ENCODE assay signal across 20 cellular contexts in the genomic region with DNA sequence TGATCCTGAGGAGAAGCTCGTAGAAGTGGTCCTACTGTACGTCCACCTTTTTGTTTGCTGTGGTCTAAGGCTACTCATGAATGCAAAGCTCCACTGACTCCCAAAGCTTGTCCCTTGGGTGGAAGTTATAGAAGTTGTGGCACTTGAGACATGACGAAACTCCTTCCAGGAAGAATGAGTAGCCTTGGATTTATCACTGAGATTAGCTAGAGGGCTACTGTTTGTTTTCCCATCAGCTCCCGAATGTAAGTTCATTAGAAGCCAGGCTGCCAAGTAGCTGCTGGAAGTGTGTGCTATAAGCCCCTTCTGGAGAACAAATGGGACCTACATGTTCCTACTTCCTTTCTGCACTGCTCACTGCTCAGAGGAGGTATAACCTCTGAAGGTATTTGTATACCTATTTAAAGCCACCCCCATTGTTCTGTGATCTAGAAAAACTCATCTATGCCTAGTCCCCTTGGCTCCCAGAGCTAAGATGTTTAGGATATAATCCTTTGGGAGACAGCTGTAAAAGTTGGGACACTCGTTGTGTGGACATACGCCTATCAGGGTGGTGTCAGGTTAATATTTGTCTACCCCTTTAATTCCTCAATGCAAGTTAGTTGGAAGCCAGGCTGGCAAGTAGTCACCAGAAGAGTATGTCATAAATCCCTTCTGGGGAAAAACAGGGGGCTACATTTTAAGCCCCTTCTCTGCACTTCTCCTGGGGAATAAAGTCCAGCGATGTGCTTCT.
DNase-seq lines count a peak whose midpoint lies in the region; ATAC-seq, FAIRE-seq and TF ChIP-seq lines count a peak whose summit lies in the region.
"Had no signal": no experiment of that assay in that cellular context is flagged by ENCODE, and none has a peak within 500 bp of the region (broad histone marks: within the 10 kb centered on the region; RNA-seq: fewer than 3 reads in every experiment).

No MANE protein-coding gene starts in this region.

- H3K9me3 Mint-ChIP-seq in progenitor cell of endocrine pancreas (ENCODE audit: low read depth) (peaks cover 27% of the 10 kb centered on the region), Calu3 (ENCODE audit: low read depth, unreplicated experiment) (peaks cover 17% of the 10 kb centered on the region)

- no peaks in the 10 kb centered on the region for H3K36me3 ChIP-seq in effector memory CD4-positive, alpha-beta T cell (ENCODE audit: control insufficient read depth, insufficient read depth, low read length)

- H3K27ac ChIP-seq in effector memory CD4-positive, alpha-beta T cell (ENCODE audit: insufficient read depth, low read length, poor library complexity, severe bottlenecking), result no peak overlapping the region
- H3K27ac ChIP-seq: C4-2B had no signal

- H3K4me1 Mint-ChIP-seq in progenitor cell of endocrine pancreas (ENCODE audit: low read depth) (peaks cover 13% of the 10 kb centered on the region), Calu3 (ENCODE audit: low read depth, unreplicated experiment) (no peaks in the 10 kb centered on the region)

- intact Hi-C loops in Calu3 (cut with micrococcal nuclease; ENCODE audit: unreplicated experiment), result no loop called here

- CTCF ChIA-PET in Calu3 (lab: Charles Lee), result no interaction called here

- ATAC-seq in left lobe of liver (peak; percentile 66), GM21723 (IDR thresholded peaks at IDR 0.05; ENCODE audit: unreplicated experiment) (no peak)
- ATAC-seq: CD8-positive, alpha-beta T cell; GM12878 had no signal

- no peak for TF ChIP-seq POLR2A in H54 (IDR thresholded peaks at IDR 0.05; ENCODE audit: low read depth, low read length)

- H3K36me3 Mint-ChIP-seq in progenitor cell of endocrine pancreas (ENCODE audit: insufficient read depth) (peaks cover 38% of the 10 kb centered on the region), Calu3 (ENCODE audit: insufficient read depth, unreplicated experiment) (no peaks in the 10 kb centered on the region)

- no peaks in the 10 kb centered on the region for H3K27me3 Mint-ChIP-seq in progenitor cell of endocrine pancreas
- H3K27me3 Mint-ChIP-seq in Calu3 (ENCODE audit: unreplicated experiment), result no peaks in the 10 kb centered on the region
- H3K27me3 Mint-ChIP-seq: CD4-positive, CD25-positive, alpha-beta regulatory T cell had no signal

- no TSS peak for BruUV-seq in Calu3 (replicated peaks; lab: Mats Ljungman, UMichigan)

- TF ChIP-seq CTCF in progenitor cell of endocrine pancreas (IDR thresholded peaks at IDR 0.05; ENCODE audit: unreplicated experiment) (no peak), Calu3 (IDR thresholded peaks at IDR 0.05; ENCODE audit: unreplicated experiment) (no peak)

- no peak overlapping the region for H3K4me3 ChIP-seq in effector memory CD4-positive, alpha-beta T cell (ENCODE audit: insufficient read depth, low read depth, low read length, poor library complexity, severe bottlenecking)
- H3K4me3 ChIP-seq: GM12878 had no signal

- H3K27ac Mint-ChIP-seq in progenitor cell of endocrine pancreas, result peak overlapping the region; percentile 76
- H3K27ac Mint-ChIP-seq in Calu3 (ENCODE audit: unreplicated experiment), result no peak overlapping the region
- H3K27ac Mint-ChIP-seq: CD4-positive, CD25-positive, alpha-beta regulatory T cell; CD8-positive, alpha-beta T cell had no signal

- no peaks in the 10 kb centered on the region for H3K27me3 ChIP-seq in effector memory CD4-positive, alpha-beta T cell (replicated peaks; ENCODE audit: control insufficient read depth, insufficient read depth, low read length, poor library complexity, severe bottlenecking)

- FAIRE-seq in H54 (lab: Jason Lieb, UNC), result peak; percentile 64
- FAIRE-seq: D721Med, GM12878 had no signal

- H3K4me1 ChIP-seq in effector memory CD4-positive, alpha-beta T cell (ENCODE audit: control insufficient read depth, insufficient read depth, low read length, poor library complexity, severe bottlenecking), result no peaks in the 10 kb centered on the region
- H3K4me1 ChIP-seq: Caco-2 had no signal

- no peaks in the 10 kb centered on the region for H3K9me3 ChIP-seq in effector memory CD4-positive, alpha-beta T cell (ENCODE audit: control insufficient read depth, low read length)
- H3K9me3 ChIP-seq: Caco-2 had no signal

- no peak for DNase-seq in H54 (ENCODE audit: insufficient read length, low spot score)
- peak; percentile 37 for DNase-seq in amniotic epithelial cell (ENCODE audit: low read depth)
- DNase-seq in left lobe of liver (ENCODE audit: low spot score), result no peak
- no peak for DNase-seq in progenitor cell of endocrine pancreas (ENCODE audit: low spot score, unreplicated experiment)
- no peak for DNase-seq in effector memory CD4-positive, alpha-beta T cell
- DNase-seq in Calu3, result no peak
- DNase-seq: Caco-2; CD4-positive, CD25-positive, alpha-beta regulatory T cell; CD8-positive, alpha-beta T cell; DMS 273 treated with DMSO at 0.1 percent for 48 hours; DMS79; EL; GDM1; GOT3; H7; HCEC 1CT had no signal

- H3K4me3 Mint-ChIP-seq in progenitor cell of endocrine pancreas (ENCODE audit: low read depth), result peak overlapping the region; percentile 5
- H3K4me3 Mint-ChIP-seq in Calu3 (ENCODE audit: low read depth, unreplicated experiment), result no peak overlapping the region
- H3K4me3 Mint-ChIP-seq: CD4-positive, CD25-positive, alpha-beta regulatory T cell; CD8-positive, alpha-beta T cell had no signal
